Comparison of ENCODE assay signal across 27 cellular contexts in the genomic region with DNA sequence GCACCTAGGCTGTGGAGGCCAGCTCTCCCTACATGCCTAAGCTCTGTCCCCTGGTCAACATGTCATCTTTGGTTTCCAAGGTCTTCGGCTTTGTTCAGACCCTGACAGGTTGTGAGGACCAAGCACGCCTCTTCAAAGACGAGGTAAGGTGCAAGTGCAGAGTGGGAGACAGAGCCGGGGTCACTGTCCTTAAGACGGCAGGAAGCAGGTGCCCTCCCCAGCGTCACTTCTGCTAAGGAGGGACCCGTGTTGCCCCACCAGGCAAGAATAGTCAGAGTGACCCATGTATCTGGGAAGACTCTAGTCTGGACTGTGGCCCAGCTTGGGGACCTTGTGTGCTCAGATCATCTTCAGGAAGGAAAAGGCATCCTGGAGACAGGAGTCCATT. TPM values are rescaled to one million over a fixed set of nuclear protein-coding genes. Genes with fewer than 3 reads are reported as not detected.
"Had no signal": no experiment of that assay in that cellular context is flagged by ENCODE, and none has a peak within 500 bp of the region (broad histone marks: within the 10 kb centered on the region; RNA-seq: fewer than 3 reads in every experiment).

No MANE protein-coding gene starts in this region.

- H3K9me3 ChIP-seq: heart right ventricle, left lung, lower lobe of right lung, neutrophil, ovary, right atrium auricular region, sigmoid colon, spleen, tibial nerve, vagina had no signal

- H3K27ac Mint-ChIP-seq: naive B cell; natural killer cell; nephron progenitor cell; neural progenitor cell; progenitor cell of endocrine pancreas; stimulated activated effector memory CD8-positive, alpha-beta T cell treated with anti-CD3 and anti-CD28 coated beads, Interleukin-12 subunit alpha, Interleukin-12 subunit beta, amount 100 ng/mL, for 72 hours; stimulated activated naive CD8-positive, alpha-beta T cell treated with anti-CD3 and anti-CD28 coated beads, Interleukin-15, Interleukin-2, amounts not matched to agents 100 ng/mL and 50 ng/mL, for 24 hours; type B pancreatic cell had no signal

- H3K36me3 Mint-ChIP-seq: naive B cell, natural killer cell had no signal

- DNase-seq: heart right ventricle; kidney glomerular epithelial cell; left cardiac atrium; left lung; lower lobe of right lung; naive B cell; natural killer cell; nephron progenitor cell; occipital lobe; ovary; sigmoid colon; spleen; stimulated activated CD4-positive, alpha-beta T cell treated with anti-CD3 and anti-CD28 coated beads, Interleukin-4, amount 100 ng/mL, for 24 hours; stimulated activated naive CD4-positive, alpha-beta T cell; substantia nigra had no signal

- H3K4me2 ChIP-seq: hepatocyte, neural progenitor cell had no signal

- H3K36me3 ChIP-seq: neural progenitor cell, ovary, right atrium auricular region, vagina had no signal

- H3K27me3 Mint-ChIP-seq: progenitor cell of endocrine pancreas; stimulated activated naive CD8-positive, alpha-beta T cell treated with anti-CD3 and anti-CD28 coated beads, Interleukin-15, Interleukin-2, amounts not matched to agents 100 ng/mL and 50 ng/mL, for 24 hours; type B pancreatic cell had no signal

- H3K27me3 ChIP-seq: heart right ventricle, hepatocyte, left lung, neural progenitor cell, neutrophil, ovary, right atrium auricular region, sigmoid colon, spleen, tibial nerve, vagina had no signal

- H3K4me1 ChIP-seq: lower lobe of right lung, neural progenitor cell, right atrium auricular region, sigmoid colon, tibial nerve, vagina had no signal

- H3K9ac ChIP-seq: neural progenitor cell had no signal

- H3K27ac ChIP-seq: heart right ventricle, left lung, lower lobe of right lung, neural progenitor cell, neutrophil, ovary, right atrium auricular region, sigmoid colon, spleen, tibial nerve, vagina had no signal

- ATAC-seq: heart right ventricle; left cardiac atrium; left lung; lower lobe of right lung; natural killer cell; stimulated activated effector memory CD8-positive, alpha-beta T cell treated with anti-CD3 and anti-CD28 coated beads, Interleukin-12 subunit alpha, Interleukin-12 subunit beta, amount 100 ng/mL, for 72 hours had no signal

- H3K79me2 ChIP-seq: hepatocyte had no signal

- H3K4me1 Mint-ChIP-seq: nephron progenitor cell, neural progenitor cell had no signal

- H2AFZ ChIP-seq: hepatocyte, neural progenitor cell had no signal

- H3K4me3 Mint-ChIP-seq: naive B cell; natural killer cell; nephron progenitor cell; neural progenitor cell; stimulated activated effector memory CD8-positive, alpha-beta T cell treated with anti-CD3 and anti-CD28 coated beads, Interleukin-12 subunit alpha, Interleukin-12 subunit beta, amount 100 ng/mL, for 72 hours; stimulated activated naive CD8-positive, alpha-beta T cell treated with anti-CD3 and anti-CD28 coated beads, Interleukin-15, Interleukin-2, amounts not matched to agents 100 ng/mL and 50 ng/mL, for 24 hours; type B pancreatic cell had no signal

- H3K4me3 ChIP-seq: heart right ventricle, hepatocyte, left lung, lower lobe of right lung, neural progenitor cell, ovary, right atrium auricular region, sigmoid colon, spleen, tibial nerve, vagina had no signal

- H3K9me3 Mint-ChIP-seq: naive B cell; natural killer cell; neural progenitor cell; stimulated activated effector memory CD8-positive, alpha-beta T cell treated with anti-CD3 and anti-CD28 coated beads, Interleukin-12 subunit alpha, Interleukin-12 subunit beta, amount 100 ng/mL, for 72 hours; stimulated activated naive CD8-positive, alpha-beta T cell treated with anti-CD3 and anti-CD28 coated beads, Interleukin-15, Interleukin-2, amounts not matched to agents 100 ng/mL and 50 ng/mL, for 24 hours; type B pancreatic cell had no signal

RNA-seq across cellular contexts. Expression of a gene that starts 18.2 kb away (rescaled TPM):
- total RNA-seq: occipital lobe, pulmonary artery endothelial cell had no signal
- polyA plus RNA-seq: mammary epithelial cell had no signal
